ENCODE assay signal across 8 cellular contexts in the genomic region with DNA sequence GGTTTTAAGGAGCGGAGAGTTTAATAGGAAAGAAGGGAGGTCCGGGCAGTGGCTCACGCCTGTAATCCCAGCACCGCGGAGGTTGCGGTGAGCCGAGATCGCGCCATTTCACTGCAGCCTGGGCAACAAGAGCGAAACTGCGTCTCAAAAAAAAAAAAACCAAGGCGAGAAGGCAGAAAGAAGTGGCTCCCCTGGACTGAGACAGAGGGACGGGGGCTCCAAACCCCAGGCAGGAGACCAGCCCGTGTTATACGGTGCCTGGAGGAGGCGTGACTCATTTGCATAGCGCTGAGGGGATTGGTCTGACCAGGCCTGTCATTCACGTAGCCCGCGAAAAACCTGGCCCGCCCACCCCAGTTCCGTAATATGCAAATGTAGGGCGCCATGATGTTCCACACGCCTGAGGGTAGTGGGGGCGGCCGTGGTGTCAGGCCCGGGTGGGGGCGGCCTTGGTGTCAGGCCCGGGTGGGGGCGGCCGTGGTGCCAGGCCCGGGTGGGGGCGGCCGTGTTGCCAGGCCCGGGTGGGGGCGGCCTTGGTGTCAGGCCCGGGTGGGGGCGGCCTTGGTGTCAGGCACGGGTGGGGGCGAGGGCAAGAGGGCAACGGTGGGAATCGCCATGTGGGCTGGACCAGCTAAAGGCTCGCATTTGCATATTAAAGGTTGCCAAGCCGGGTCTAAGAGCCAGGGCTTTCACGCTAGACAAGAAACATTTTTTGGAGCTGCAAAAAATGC. TPM values are rescaled to one million over a fixed set of nuclear protein-coding genes. Genes with fewer than 3 reads are reported as not detected.
DNase-seq lines count a peak whose midpoint lies in the region; ATAC-seq and TF ChIP-seq lines count a peak whose summit lies in the region.

No MANE protein-coding gene starts in this region.

- peak overlapping the region; percentile 78 for H3K27ac Mint-ChIP-seq in T-helper 17 cell

- peak; percentile 99 for ATAC-seq in HG03045 (IDR thresholded peaks at IDR 0.05; ENCODE audit: unreplicated experiment)
- ATAC-seq in T-helper 17 cell: peak; percentile 100

- H3K4me3 Mint-ChIP-seq in T-helper 17 cell: peak overlapping the region; percentile 89

- no peaks in the 10 kb centered on the region for H3K36me3 Mint-ChIP-seq in T-helper 17 cell (ENCODE audit: low read depth)

- no peaks in the 10 kb centered on the region for H3K9me3 ChIP-seq in T-helper 17 cell (ENCODE audit: control insufficient read depth, low read length, poor library complexity, severe bottlenecking)

- H3K27me3 Mint-ChIP-seq in T-helper 17 cell: no peaks in the 10 kb centered on the region

- H3K4me1 Mint-ChIP-seq in T-helper 17 cell: peaks cover 9% of the 10 kb centered on the region

- peak; percentile 67 for TF ChIP-seq POLR2A in GM18526 (IDR thresholded peaks at IDR 0.05; ENCODE audit: extremely low read depth, insufficient read length)

- peak; percentile 73 to 81 (median 78) for DNase-seq in T-helper 17 cell
- DNase-seq in central memory CD4-positive, alpha-beta T cell: peak; percentile 82
- DNase-seq in left kidney (ENCODE audit: low read depth, low spot score): peak; percentile 97
- DNase-seq in stimulated activated CD4-positive, alpha-beta T cell treated with anti-CD3 and anti-CD28 coated beads, Interleukin-2, amount 100 ng/mL, for 4 hours (ENCODE audit: low read depth): peak; percentile 90
- DNase-seq in stimulated activated naive CD4-positive, alpha-beta T cell treated with Interleukin-2 at 50 U/mL for 16 hours (lab: John Stamatoyannopoulos, UW): no peak
- no peak for DNase-seq in NCI-H2196 (lab: John Stamatoyannopoulos, UW; ENCODE audit: unreplicated experiment)

RNA-seq across cellular contexts. Expression of a gene that starts 2.1 kb away (rescaled TPM):
- total RNA-seq in T-helper 17 cell: 10 to 100 TPM; 13.0 to 17.9 TPM

RNA-seq across cellular contexts. Expression of a gene that starts 35.3 kb away (rescaled TPM):
- total RNA-seq in T-helper 17 cell: 10 to 100 TPM; 67.7 to 69.0 TPM

Comparison
In these comparisons a context has a peak if more than half of its experiments do, and no peak if none do; other contexts are left out.
1. DNase-seq: peak in T-helper 17 cell (3 of 3), central memory CD4-positive, alpha-beta T cell (single experiment), left kidney (single experiment) and stimulated activated CD4-positive, alpha-beta T cell treated with anti-CD3 and anti-CD28 coated beads, Interleukin-2, amount 100 ng/mL, for 4 hours (single experiment); none in stimulated activated naive CD4-positive, alpha-beta T cell treated with Interleukin-2 at 50 U/mL for 16 hours (single experiment) and NCI-H2196 (single experiment).